ENCODE assay signal across 8 cellular contexts in the genomic region with DNA sequence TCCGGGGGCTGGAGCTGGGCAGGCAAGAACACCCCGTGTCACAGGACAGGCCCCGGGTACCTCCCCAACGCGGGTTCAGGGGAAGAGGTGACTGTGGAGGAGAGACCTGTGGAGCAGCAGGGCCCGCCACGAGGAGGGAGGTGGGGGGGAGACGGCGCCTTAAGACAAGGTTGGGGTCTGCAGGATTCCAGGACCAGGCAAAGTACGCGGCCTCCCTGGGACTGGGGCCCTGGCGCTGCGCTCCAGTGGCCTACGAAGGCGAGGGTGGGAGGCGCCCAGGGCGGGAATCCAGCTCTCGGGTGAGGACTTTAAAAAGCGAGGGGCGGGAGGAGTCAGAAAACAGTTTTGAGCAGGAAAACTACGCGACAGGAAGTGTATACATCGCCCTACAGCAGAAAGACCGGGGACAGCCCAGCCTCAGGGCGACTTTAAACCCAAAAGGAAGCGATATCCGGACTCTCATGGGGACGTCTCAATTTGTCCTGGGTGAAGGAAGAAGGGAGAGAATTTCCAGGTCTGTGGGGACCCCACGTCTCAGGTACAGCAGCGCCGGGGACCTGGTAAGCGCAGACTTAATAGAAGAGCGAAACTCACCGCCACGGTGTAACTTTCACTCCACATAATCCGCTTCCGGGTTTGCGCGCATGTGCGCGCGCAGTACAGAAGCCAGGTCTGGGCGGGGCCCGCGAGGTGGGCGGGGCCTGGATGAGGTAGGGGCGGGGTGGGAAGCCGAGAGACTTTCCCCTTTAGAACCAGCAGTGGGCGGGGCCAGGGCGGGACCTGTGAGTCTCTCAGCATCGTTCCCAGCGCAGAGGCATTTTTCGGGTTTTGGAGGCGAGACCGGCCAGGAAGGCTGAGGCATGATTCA. TPM values are rescaled to one million over a fixed set of nuclear protein-coding genes. Genes with fewer than 3 reads are reported as not detected.
A peak's percentile ranks its signal among the peaks of the same experiment; 100 is the strongest.
DNase-seq lines count a peak whose midpoint lies in the region; ATAC-seq and TF ChIP-seq lines count a peak whose summit lies in the region.

A gene (minus strand): TSS at position 638 of the 868 bp plus-strand sequence.

- DNase-seq in GF-D8 (lab: John Stamatoyannopoulos, UW) (peak; percentile 56), NCI-H1092 treated with DMSO at 0.1 percent for 48 hours (lab: John Stamatoyannopoulos, UW) (peak; percentile 76), T-cell (peak; percentile 79 to 99 (median 94)), adrenal gland (peak; percentile 96 to 99 (median 98)), left cardiac atrium (peak; percentile 99), posterior vena cava (ENCODE audit: low spot score) (peak; percentile 100), upper lobe of left lung (peak; percentile 97 to 98)

- CTCF ChIA-PET in T-cell (lab: Charles Lee), result no interaction called here

- H3K27ac Mint-ChIP-seq in T-cell, result peak within 1 kb of the TSS; percentile 93 to 97

- WGBS in adrenal gland, 4 donors, result 0 to 1% (median 1%) methylated on average over 35 to 55 of the region's 55 CpGs
- 0 to 2% methylated on average over 43 to 48 of the region's 55 CpGs for WGBS in upper lobe of left lung, 2 donors

- no peak for TF ChIP-seq EP300 in upper lobe of left lung (IDR thresholded peaks at IDR 0.05)

- peak within 1 kb of the TSS; percentile 89 to 98 (median 95) for H3K4me3 Mint-ChIP-seq in T-cell

- ATAC-seq in HG02571 (IDR thresholded peaks at IDR 0.05; ENCODE audit: unreplicated experiment) (peak; percentile 88), T-cell (replicated peaks in 1 of 4) (peak; percentile 90 to 94 (median 92)), left cardiac atrium (peak; percentile 99 to 100), upper lobe of left lung (ENCODE audit: low FRiP score in 2 of 2) (peak; percentile 99)

- TF ChIP-seq POLR2A in adrenal gland (IDR thresholded peaks at IDR 0.05) (peak in 1 of 2 donors; percentile 70), upper lobe of left lung (IDR thresholded peaks at IDR 0.05) (peak in 3 of 4 donors; percentile 51 to 72 (median 65))

- peaks cover 18 to 26% (median 24%) of the 10 kb centered on the region in 3 donors for H3K4me1 Mint-ChIP-seq in T-cell

- H3K4me3 ChIP-seq in adrenal gland (peak within 1 kb of the TSS in 2 of 4 donors; percentile 87 to 93), upper lobe of left lung (peak within 1 kb of the TSS; percentile 48 to 72 (median 69))

- peaks cover 3 to 19% (median 9%) of the 10 kb centered on the region in 3 donors for H3K9me3 Mint-ChIP-seq in T-cell

- H3K36me3 ChIP-seq in adrenal gland (replicated peaks in 1 of 2) (no peaks in the 10 kb centered on the region), upper lobe of left lung (peaks cover 0 to 14% (median 6%) of the 10 kb centered on the region in 4 donors)

- intact Hi-C loops in adrenal gland (cut with DNase I) (no loop called here), left cardiac atrium (cut with DNase I) (no loop called here), posterior vena cava (cut with DNase I) (no loop called here)

- H3K27me3 ChIP-seq in adrenal gland (no peaks in the 10 kb centered on the region), upper lobe of left lung (no peaks in the 10 kb centered on the region)

- no peaks in the 10 kb centered on the region for H3K27me3 Mint-ChIP-seq in T-cell

- H3K9me3 ChIP-seq in adrenal gland (replicated peaks in 1 of 3) (no peaks in the 10 kb centered on the region), upper lobe of left lung (no peaks in the 10 kb centered on the region)

- peak within 1 kb of the TSS in 4 of 5 donors; percentile 50 to 91 (median 76) for H3K27ac ChIP-seq in adrenal gland
- H3K27ac ChIP-seq in upper lobe of left lung, result peak within 1 kb of the TSS; percentile 84 to 92 (median 87)

- POLR2A ChIA-PET in T-cell (lab: Charles Lee), result interaction anchor here in 1 of 2 donors (0.7 kb wide), 1 partner anchor 328 kb away, joined by 3 read pairs; no protein-coding TSS in a partner anchor

- TF ChIP-seq CTCF in adrenal gland (IDR thresholded peaks at IDR 0.05) (no peak), upper lobe of left lung (IDR thresholded peaks at IDR 0.05) (no peak)

- peaks cover 32% of the 10 kb centered on the region for H3K36me3 Mint-ChIP-seq in T-cell

- H3K4me1 ChIP-seq in adrenal gland (replicated peaks in 1 of 2), result peaks cover 10 to 12% of the 10 kb centered on the region in 2 donors
- H3K4me1 ChIP-seq in upper lobe of left lung, result peaks cover 12 to 17% (median 13%) of the 10 kb centered on the region in 4 donors

RNA-seq across cellular contexts. Expression of the gene that starts here (rescaled TPM):
- total RNA-seq in T-cell (10 to 100 TPM; 63.9 to 99.4 (median 84.6) TPM), adrenal gland (100 to 1,000 TPM in 1 of 8 donors, 10 to 100 TPM in 7; 23.4 to 110 (median 43.2) TPM), left cardiac atrium (10 to 100 TPM; 18.2 to 19.3 TPM), posterior vena cava (10 to 100 TPM; 40.2 to 44.6 TPM), upper lobe of left lung (100 to 1,000 TPM in 1 of 6 donors, 10 to 100 TPM in 5; 27.3 to 161 (median 45.5) TPM)
- 100 to 1,000 TPM in 2 of 3 donors, 10 to 100 TPM in 1; 50.0 to 344 (median 165) TPM for polyA plus RNA-seq in adrenal gland
